Comparison of ENCODE assay signal across 13 cellular contexts in the genomic region with DNA sequence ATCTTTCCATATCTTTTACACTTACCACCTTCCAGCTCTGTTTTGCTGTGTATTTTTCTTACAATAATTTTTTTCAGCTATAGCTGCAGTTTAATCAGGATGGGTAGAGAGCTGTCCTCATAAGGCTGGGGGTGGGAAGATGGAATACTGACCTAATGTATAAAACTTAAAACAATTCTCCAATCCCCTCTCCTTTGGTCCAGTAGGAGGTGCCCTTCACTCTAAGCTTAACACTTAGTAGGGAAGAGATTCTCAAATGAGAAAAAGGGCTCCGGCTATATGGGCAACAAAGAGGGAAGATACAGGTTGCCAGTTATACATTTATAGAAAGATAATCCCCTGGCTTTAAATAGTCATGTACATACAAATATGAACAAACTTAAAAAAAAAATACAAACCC. TPM values are rescaled to one million over a fixed set of nuclear protein-coding genes. Genes with fewer than 3 reads are reported as not detected.
DNase-seq lines count a peak whose midpoint lies in the region; ATAC-seq, FAIRE-seq and TF ChIP-seq lines count a peak whose summit lies in the region.
"Had no signal": no experiment of that assay in that cellular context is flagged by ENCODE, and none has a peak within 500 bp of the region (broad histone marks: within the 10 kb centered on the region; RNA-seq: fewer than 3 reads in every experiment).

No MANE protein-coding gene starts in this region.

- H3K27me3 Mint-ChIP-seq in activated naive CD8-positive, alpha-beta T cell treated with anti-CD3 and anti-CD28 coated beads, Interleukin-2, amount 50 U/mL, for 24 hours = no peaks in the 10 kb centered on the region

- H3K36me3 ChIP-seq in HEK293 (ENCODE audit: control insufficient read depth in 2 of 2, insufficient read depth in 1 of 2, low read length in 2 of 2) = peaks cover 31 to 59% of the 10 kb centered on the region in 2 experiments
- H3K36me3 ChIP-seq: colonic mucosa had no signal

- no peak overlapping the region for H3K27ac ChIP-seq in HEK293 (ENCODE audit: extremely low read depth, low read depth, low read length)
- H3K27ac ChIP-seq: colonic mucosa had no signal

- FAIRE-seq in D721Med (lab: Jason Lieb, UNC) (no peak), GM19239 (lab: Jason Lieb, UNC) (no peak)
- FAIRE-seq: G401.6 had no signal

- in situ Hi-C loops in G401 (cut with HindIII; ENCODE audit: low sequenced_read_pairs) = no loop called here

- H3K4me1 Mint-ChIP-seq in activated naive CD8-positive, alpha-beta T cell treated with anti-CD3 and anti-CD28 coated beads, Interleukin-2, amount 50 U/mL, for 24 hours = peaks cover 34% of the 10 kb centered on the region

- POLR2A ChIA-PET in HEK293 (lab: Yijun Ruan, JAX) = interaction anchor here (1.3 to 6.8 kb wide), 2 partner anchors 9 to 120 kb away, joined by 3 to 170 read pairs; partner anchors contain the start of gene DNAJC14

- ATAC-seq in activated naive CD8-positive, alpha-beta T cell treated with anti-CD3 and anti-CD28 coated beads, Interleukin-2, amount 50 U/mL, for 24 hours = no peak

- peak overlapping the region; percentile 21 for H3K27ac Mint-ChIP-seq in activated naive CD8-positive, alpha-beta T cell treated with anti-CD3 and anti-CD28 coated beads, Interleukin-2, amount 50 U/mL, for 24 hours

- TF ChIP-seq CTCF in D721Med (IDR thresholded peaks at IDR 0.05; ENCODE audit: insufficient read depth, missing control alignments) (peak; percentile 37), HEK293 (tag by site-specific recombination; IDR thresholded peaks at IDR 0.05) (no peak)

- no peak for DNase-seq in D721Med (ENCODE audit: insufficient read length, low spot score)
- DNase-seq in activated naive CD8-positive, alpha-beta T cell treated with anti-CD3 and anti-CD28 coated beads, Interleukin-2, amount 50 U/mL, for 24 hours = no peak
- peak; percentile 33 for DNase-seq in iris pigment epithelial cell (ENCODE audit: low read depth)
- DNase-seq in G401 (ENCODE audit: low spot score) = no peak
- DNase-seq in effector CD8-positive, alpha-beta T cell (lab: John Stamatoyannopoulos, UW) = no peak
- DNase-seq in GM19239 (ENCODE audit: insufficient read length, low spot score) = no peak
- DNase-seq in activated naive CD4-positive, alpha-beta T cell (lab: John Stamatoyannopoulos, UW) = no peak
- DNase-seq: colonic mucosa; stimulated activated CD4-positive, alpha-beta T cell treated with anti-CD3 and anti-CD28 coated beads, Interleukin-1b, Interleukin-23, amount 100 ng/mL, for 48 hours had no signal

- CTCF ChIA-PET in HEK293 (lab: Yijun Ruan, JAX) = interaction anchor here (0.6 to 7.0 kb wide), 11 partner anchors 9 to 1381 kb away, joined by 3 to 67 read pairs (median 4); partner anchors contain the start of gene DNAJC14

- no peaks in the 10 kb centered on the region for H3K9me3 Mint-ChIP-seq in activated naive CD8-positive, alpha-beta T cell treated with anti-CD3 and anti-CD28 coated beads, Interleukin-2, amount 50 U/mL, for 24 hours

- peaks cover 33% of the 10 kb centered on the region for H3K36me3 Mint-ChIP-seq in activated naive CD8-positive, alpha-beta T cell treated with anti-CD3 and anti-CD28 coated beads, Interleukin-2, amount 50 U/mL, for 24 hours (ENCODE audit: low read depth)

- H3K4me3 ChIP-seq in HEK293 (ENCODE audit: low read depth, low read length) = no peak overlapping the region
- H3K4me3 ChIP-seq: colonic mucosa had no signal

- no peak overlapping the region for H3K4me3 Mint-ChIP-seq in activated naive CD8-positive, alpha-beta T cell treated with anti-CD3 and anti-CD28 coated beads, Interleukin-2, amount 50 U/mL, for 24 hours

- no peaks in the 10 kb centered on the region for H3K9me3 ChIP-seq in HEK293 (ENCODE audit: control insufficient read depth, insufficient read depth, low read depth, low read length)
- H3K9me3 ChIP-seq: colonic mucosa had no signal

- peaks cover 6% of the 10 kb centered on the region; the same call in 1 of the 2 replicates for H3K4me1 ChIP-seq in HEK293 (ENCODE audit: control insufficient read depth, insufficient read depth, low read length)

TF ChIP-seq in HEK293, 187 proteins besides CTCF, POLR2A, EP300 and RAD21:
- TF ChIP-seq ZNF677 (tag by site-specific recombination; IDR thresholded peaks at IDR 0.05) = no peak
- TF ChIP-seq, protein P1, sequence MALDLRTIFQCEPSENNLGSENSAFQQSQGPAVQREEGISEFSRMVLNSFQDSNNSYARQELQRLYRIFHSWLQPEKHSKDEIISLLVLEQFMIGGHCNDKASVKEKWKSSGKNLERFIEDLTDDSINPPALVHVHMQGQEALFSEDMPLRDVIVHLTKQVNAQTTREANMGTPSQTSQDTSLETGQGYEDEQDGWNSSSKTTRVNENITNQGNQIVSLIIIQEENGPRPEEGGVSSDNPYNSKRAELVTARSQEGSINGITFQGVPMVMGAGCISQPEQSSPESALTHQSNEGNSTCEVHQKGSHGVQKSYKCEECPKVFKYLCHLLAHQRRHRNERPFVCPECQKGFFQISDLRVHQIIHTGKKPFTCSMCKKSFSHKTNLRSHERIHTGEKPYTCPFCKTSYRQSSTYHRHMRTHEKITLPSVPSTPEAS (tag by site-specific recombination; IDR thresholded peaks at IDR 0.05) = no peak
- peak; percentile 29; the same call in 1 of the 2 replicates for TF ChIP-seq ZNF654 (tag by site-specific recombination; IDR thresholded peaks at IDR 0.05; ENCODE audit: low read depth)
- TF ChIP-seq, protein P2, sequence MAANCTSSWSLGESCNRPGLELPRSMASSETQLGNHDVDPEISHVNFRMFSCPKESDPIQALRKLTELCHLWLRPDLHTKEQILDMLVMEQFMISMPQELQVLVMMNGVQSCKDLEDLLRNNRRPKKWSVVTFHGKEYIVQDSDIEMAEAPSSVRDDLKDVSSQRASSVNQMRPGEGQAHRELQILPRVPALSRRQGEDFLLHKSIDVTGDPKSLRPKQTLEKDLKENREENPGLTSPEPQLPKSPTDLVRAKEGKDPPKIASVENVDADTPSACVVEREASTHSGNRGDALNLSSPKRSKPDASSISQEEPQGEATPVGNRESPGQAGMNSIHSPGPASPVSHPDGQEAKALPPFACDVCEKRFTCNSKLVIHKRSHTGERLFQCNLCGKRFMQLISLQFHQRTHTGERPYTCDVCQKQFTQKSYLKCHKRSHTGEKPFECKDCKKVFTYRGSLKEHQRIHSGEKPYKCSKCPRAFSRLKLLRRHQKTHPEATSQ (tag by site-specific recombination; IDR thresholded peaks at IDR 0.05) = no peak
- no peak for TF ChIP-seq ZEB2 (tag by site-specific recombination; IDR thresholded peaks at IDR 0.05)
- no peak for TF ChIP-seq GFI1B (tag by site-specific recombination; IDR thresholded peaks at IDR 0.05)
- no peak for TF ChIP-seq ZNF837 (tag by site-specific recombination; IDR thresholded peaks at IDR 0.05)
- TF ChIP-seq ZNF16 (tag by site-specific recombination; IDR thresholded peaks at IDR 0.05; ENCODE audit: low read depth) = no peak

RNA-seq across cellular contexts. Expression of gene ORMDL2, which starts 2.8 kb away (rescaled TPM):
- total RNA-seq in G401 (2014; rRNA removed; shearing (Covaris generic)) = 27.8 and 51.5 TPM in 2 replicates

RNA-seq across cellular contexts. Expression of gene SARNP, which starts 3.2 kb away (rescaled TPM):
- 248 and 272 TPM in 2 replicates for total RNA-seq in G401 (2014; rRNA removed; shearing (Covaris generic))

RNA-seq across cellular contexts. Expression of gene DNAJC14, which starts 8.7 kb away (rescaled TPM):
- 17.3 and 33.2 TPM in 2 replicates for total RNA-seq in G401 (2014; rRNA removed; shearing (Covaris generic))

RNA-seq across cellular contexts. Expression of gene MMP19, which starts 22.1 kb away (rescaled TPM):
- 0.98 and 1.8 TPM in 2 replicates for total RNA-seq in G401 (2014; rRNA removed; shearing (Covaris generic))
- total RNA-seq: activated CD8-positive, alpha-beta memory T cell treated with anti-CD3 and anti-CD28 coated beads for 36 hours; HT-29 had no signal
